In the genomic region with DNA sequence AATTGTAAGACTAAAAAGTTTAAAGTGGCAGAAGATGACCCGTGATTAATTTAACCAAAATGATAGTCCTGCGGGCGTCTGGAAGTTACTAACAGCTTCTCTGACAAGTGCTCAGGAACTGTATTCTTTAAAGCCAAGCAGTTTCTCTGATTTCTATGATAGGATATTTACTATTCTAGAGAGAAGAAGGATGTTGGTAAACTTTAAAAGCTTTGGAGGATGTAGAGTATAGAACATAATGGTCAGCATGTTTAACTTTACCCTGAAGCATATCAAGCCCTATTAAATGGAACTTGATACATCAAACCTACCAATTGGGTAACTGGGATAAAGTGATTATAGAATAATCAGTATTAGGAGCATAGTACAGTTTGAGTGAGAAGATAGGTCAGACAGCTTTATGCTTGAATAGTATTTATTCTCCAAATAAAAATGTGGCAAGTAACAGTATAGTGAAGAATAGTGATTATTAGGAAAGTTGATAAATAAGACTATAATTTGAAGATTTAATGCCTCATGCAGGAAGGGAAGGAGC, we compare ENCODE assay signal across 8 cellular contexts. TPM values are rescaled to one million over a fixed set of nuclear protein-coding genes. Genes with fewer than 3 reads are reported as not detected.
DNase-seq lines count a peak whose midpoint lies in the region; ATAC-seq and TF ChIP-seq lines count a peak whose summit lies in the region.

No MANE protein-coding gene starts in this region.

- no peaks in the 10 kb centered on the region for H3K9me3 Mint-ChIP-seq in osteocyte (ENCODE audit: unreplicated experiment)

- peak overlapping the region; percentile 96 for H3K4me2 ChIP-seq in DND-41 (ENCODE audit: insufficient read depth, low read length)

- peak overlapping the region; percentile 51 to 65 for H3K4me3 ChIP-seq in DND-41 (ENCODE audit: low read depth in 1 of 2, low read length in 2 of 2)
- H3K4me3 ChIP-seq in effector memory CD4-positive, alpha-beta T cell (ENCODE audit: insufficient read depth, low read depth, low read length, poor library complexity, severe bottlenecking), result peak overlapping the region; percentile 72

- H3K27me3 Mint-ChIP-seq in osteocyte (ENCODE audit: unreplicated experiment), result no peaks in the 10 kb centered on the region

- peaks cover 85% of the 10 kb centered on the region for H3K79me2 ChIP-seq in DND-41 (ENCODE audit: insufficient read depth, low read length)

- DNase-seq in DND-41, result no peak
- peak; percentile 22 for DNase-seq in NCI-H69 (lab: John Stamatoyannopoulos, UW)
- no peak for DNase-seq in effector memory CD4-positive, alpha-beta T cell
- DNase-seq in osteocyte (ENCODE audit: extremely low spot score, unreplicated experiment), result no peak
- DNase-seq in DMS114 treated with DMSO at 0.1 percent for 48 hours (lab: John Stamatoyannopoulos, UW; ENCODE audit: unreplicated experiment), result no peak
- DNase-seq in NCI-H1092 treated with DMSO at 0.1 percent for 48 hours (lab: John Stamatoyannopoulos, UW), result no peak
- DNase-seq in stimulated activated CD4-positive, alpha-beta T cell treated with anti-CD3 and anti-CD28 coated beads, Interleukin-2, amount 100 ng/mL, for 24 hours, result no peak

- no peaks in the 10 kb centered on the region for H3K9me3 ChIP-seq in DND-41 (ENCODE audit: insufficient read depth, low read length, severe bottlenecking)
- no peaks in the 10 kb centered on the region for H3K9me3 ChIP-seq in effector memory CD4-positive, alpha-beta T cell (ENCODE audit: control insufficient read depth, low read length)

- H3K27me3 ChIP-seq in DND-41 (ENCODE audit: insufficient read depth, low read length, poor library complexity), result no peaks in the 10 kb centered on the region
- no peaks in the 10 kb centered on the region for H3K27me3 ChIP-seq in effector memory CD4-positive, alpha-beta T cell (replicated peaks; ENCODE audit: control insufficient read depth, insufficient read depth, low read length, poor library complexity, severe bottlenecking)

- H3K27ac Mint-ChIP-seq in osteocyte (ENCODE audit: unreplicated experiment), result peak overlapping the region; percentile 89

- peaks cover 38% of the 10 kb centered on the region for H3K4me1 Mint-ChIP-seq in osteocyte (ENCODE audit: unreplicated experiment)

- no peaks in the 10 kb centered on the region for H3K36me3 Mint-ChIP-seq in osteocyte (ENCODE audit: unreplicated experiment)

- peak overlapping the region; percentile 96 for H3K4me3 Mint-ChIP-seq in osteocyte (ENCODE audit: unreplicated experiment)

- peaks cover 27% of the 10 kb centered on the region; the same call in 1 of the 2 replicates for H4K20me1 ChIP-seq in DND-41 (ENCODE audit: insufficient read depth, low read length)

- no peak for TF ChIP-seq CTCF in DND-41 (IDR thresholded peaks at IDR 0.05; ENCODE audit: borderline replicate concordance, extremely low read depth, low read length, poor library complexity, severe bottlenecking)
- no peak for TF ChIP-seq CTCF in osteocyte (IDR thresholded peaks at IDR 0.05)

- H3K36me3 ChIP-seq in DND-41 (ENCODE audit: insufficient read depth, low read length), result no peaks in the 10 kb centered on the region
- no peaks in the 10 kb centered on the region for H3K36me3 ChIP-seq in effector memory CD4-positive, alpha-beta T cell (ENCODE audit: control insufficient read depth, insufficient read depth, low read length)

- ATAC-seq in DND-41 (ENCODE audit: insufficient read depth, low read depth), result no peak
- ATAC-seq in HG02610 (IDR thresholded peaks at IDR 0.05; ENCODE audit: unreplicated experiment), result no peak

- H3K27ac ChIP-seq in DND-41 (ENCODE audit: low read length), result peak overlapping the region; percentile 69; the same call in 1 of the 2 replicates
- H3K27ac ChIP-seq in effector memory CD4-positive, alpha-beta T cell (ENCODE audit: insufficient read depth, low read length, poor library complexity, severe bottlenecking), result peak overlapping the region; percentile 88

- peak overlapping the region; percentile 67 for H3K9ac ChIP-seq in DND-41 (ENCODE audit: low read depth, low read length)

- H2AFZ ChIP-seq in DND-41 (ENCODE audit: low read depth, low read length), result no peak overlapping the region

- H3K4me1 ChIP-seq in DND-41 (ENCODE audit: insufficient read depth, low read length), result peaks cover 69% of the 10 kb centered on the region
- H3K4me1 ChIP-seq in effector memory CD4-positive, alpha-beta T cell (ENCODE audit: control insufficient read depth, insufficient read depth, low read length, poor library complexity, severe bottlenecking), result peaks cover 51% of the 10 kb centered on the region

RNA-seq across cellular contexts. Expression of a gene that starts 1.8 kb away (rescaled TPM):
- total RNA-seq in osteocyte, result 14.1 and 14.3 TPM in 2 replicates
